ENCODE assay signal across 19 cellular contexts in the genomic region with DNA sequence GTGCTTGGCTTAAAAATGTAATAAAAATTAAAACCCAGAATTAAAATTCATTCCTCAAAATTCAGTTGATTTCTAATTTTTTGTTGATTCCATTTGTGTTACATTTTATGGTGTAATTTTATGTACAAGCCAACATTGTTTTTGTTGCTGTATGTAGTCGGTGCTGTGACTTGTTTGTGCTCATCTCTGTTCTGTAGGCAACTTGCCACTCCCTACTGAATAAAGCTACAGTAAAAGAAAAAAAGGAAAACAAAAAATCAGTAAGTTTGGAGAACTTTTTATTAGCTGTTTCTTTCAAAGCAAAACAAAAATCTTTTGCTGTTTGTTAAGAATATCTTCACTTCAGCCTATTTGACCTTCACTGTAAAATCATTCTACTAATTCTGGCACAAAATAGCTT. TPM values are rescaled to one million over a fixed set of nuclear protein-coding genes. Genes with fewer than 3 reads are reported as not detected.
A peak's percentile ranks its signal among the peaks of the same experiment; 100 is the strongest.
DNase-seq lines count a peak whose midpoint lies in the region; ATAC-seq and TF ChIP-seq lines count a peak whose summit lies in the region.
"Had no signal": no experiment of that assay in that cellular context is flagged by ENCODE, and none has a peak within 500 bp of the region (broad histone marks: within the 10 kb centered on the region; RNA-seq: fewer than 3 reads in every experiment).

No MANE protein-coding gene starts in this region.

- no peak overlapping the region for H3K27ac Mint-ChIP-seq in GM23338
- H3K27ac Mint-ChIP-seq: CD14-positive monocyte; CD8-positive, alpha-beta T cell; H9 had no signal

- H3K9me2 ChIP-seq in GM23338 (ENCODE audit: insufficient read depth) = no peaks in the 10 kb centered on the region
- H3K9me2 ChIP-seq in MM.1S (replicated peaks; ENCODE audit: insufficient read depth, low read length) = no peaks in the 10 kb centered on the region

- H3F3A ChIP-seq in GM23338 (replicated peaks; ENCODE audit: low read depth) = no peaks in the 10 kb centered on the region
- peaks cover 22% of the 10 kb centered on the region for H3F3A ChIP-seq in MM.1S (ENCODE audit: insufficient read depth, low read length)

- no peak overlapping the region for H3K4me3 Mint-ChIP-seq in GM23338
- H3K4me3 Mint-ChIP-seq: CD14-positive monocyte; CD8-positive, alpha-beta T cell; H9 had no signal

- H3K27me3 Mint-ChIP-seq in GM23338 (ENCODE audit: insufficient read depth, low read depth, poor library complexity) = no peaks in the 10 kb centered on the region

- no peak for TF ChIP-seq CTCF in GM23338 (conservative IDR thresholded peaks at IDR 0.05; ENCODE audit: low read depth in 2 of 2)
- TF ChIP-seq CTCF in MM.1S (IDR thresholded peaks at IDR 0.05; ENCODE audit: low read length) = no peak

- H3K79me2 ChIP-seq in GM23338 (replicated peaks; ENCODE audit: insufficient read depth) = no peaks in the 10 kb centered on the region
- H3K79me2 ChIP-seq in MM.1S (ENCODE audit: low read length) = no peaks in the 10 kb centered on the region

- H3K9me3 ChIP-seq in MM.1S (replicated peaks; ENCODE audit: insufficient read depth, low read length) = no peaks in the 10 kb centered on the region

- H3K27ac ChIP-seq in GM23338 (ENCODE audit: low read depth) (0 out of 2 replicates have a peak overlapping the region, but pooled peaks have one; percentile 20), MM.1S (ENCODE audit: low read length) (peak overlapping the region; percentile 21; the same call in 1 of the 2 replicates)
- H3K27ac ChIP-seq: HL-60 had no signal

- no peak for DNase-seq in GM23338 (ENCODE audit: low spot score)
- no peak for DNase-seq in MM.1S
- peak; percentile 55 for DNase-seq in globus pallidus (ENCODE audit: low spot score)
- peak; percentile 42 for DNase-seq in superior temporal gyrus (ENCODE audit: extremely low spot score)
- no peak for DNase-seq in germinal center (ENCODE audit: low spot score)
- DNase-seq: CD8-positive, alpha-beta T cell; COR-L47; DMS153; DMS79 treated with DMSO at 0.1 percent for 48 hours; EL; GF-D8; GOT3; H9; KBM-7 had no signal

- 0 out of 3 replicates have a peak, but pooled peaks cover 3% of the 10 kb centered on the region for H3K36me3 Mint-ChIP-seq in GM23338 (ENCODE audit: low read depth)

- ATAC-seq in GM23338 (no peak), HG03175 (IDR thresholded peaks at IDR 0.05; ENCODE audit: unreplicated experiment) (no peak), GM18858 (IDR thresholded peaks at IDR 0.05; ENCODE audit: unreplicated experiment) (no peak)
- ATAC-seq: CD8-positive, alpha-beta T cell had no signal

- no peak overlapping the region for H2AFZ ChIP-seq in GM23338
- H2AFZ ChIP-seq in MM.1S (ENCODE audit: low read length) = 0 out of 2 replicates have a peak overlapping the region, but pooled peaks have one; percentile 2

- peaks cover 11% of the 10 kb centered on the region; the same call in 2 of the 3 replicates for H3K4me1 Mint-ChIP-seq in GM23338

- peak overlapping the region; percentile 5; the same call in 1 of the 2 replicates for H3K9ac ChIP-seq in MM.1S (ENCODE audit: low read length)

- H3K27me3 ChIP-seq in GM23338 (ENCODE audit: insufficient read depth) = no peaks in the 10 kb centered on the region
- no peaks in the 10 kb centered on the region for H3K27me3 ChIP-seq in MM.1S (replicated peaks; ENCODE audit: insufficient read depth, low read length)

- H3K36me3 ChIP-seq in GM23338 (ENCODE audit: insufficient read depth) = no peaks in the 10 kb centered on the region
- no peaks in the 10 kb centered on the region for H3K36me3 ChIP-seq in MM.1S (replicated peaks; ENCODE audit: insufficient read depth, low read length)

- H3K4me1 ChIP-seq in GM23338 (ENCODE audit: insufficient read depth) (0 out of 2 replicates have a peak, but pooled peaks cover 3% of the 10 kb centered on the region), MM.1S (ENCODE audit: low read length) (peaks cover 26% of the 10 kb centered on the region)

- H3K9me3 Mint-ChIP-seq in GM23338 = no peaks in the 10 kb centered on the region
- H3K9me3 Mint-ChIP-seq: CD14-positive monocyte; CD8-positive, alpha-beta T cell; H9 had no signal

- H4K20me1 ChIP-seq in GM23338 (replicated peaks; ENCODE audit: insufficient read depth) (no peaks in the 10 kb centered on the region), MM.1S (ENCODE audit: insufficient read depth, low read length) (no peaks in the 10 kb centered on the region)

- H3K4me3 ChIP-seq in GM23338 (no peak overlapping the region), MM.1S (ENCODE audit: low read length) (peak overlapping the region; percentile 28)

- H3K4me2 ChIP-seq in GM23338 = no peak overlapping the region
- peak overlapping the region; percentile 77 for H3K4me2 ChIP-seq in MM.1S (ENCODE audit: low read depth, low read length)

TF ChIP-seq in GM23338, 12 proteins besides CTCF, POLR2A, EP300 and RAD21 (continues in another document):
- TF ChIP-seq, protein P1, sequence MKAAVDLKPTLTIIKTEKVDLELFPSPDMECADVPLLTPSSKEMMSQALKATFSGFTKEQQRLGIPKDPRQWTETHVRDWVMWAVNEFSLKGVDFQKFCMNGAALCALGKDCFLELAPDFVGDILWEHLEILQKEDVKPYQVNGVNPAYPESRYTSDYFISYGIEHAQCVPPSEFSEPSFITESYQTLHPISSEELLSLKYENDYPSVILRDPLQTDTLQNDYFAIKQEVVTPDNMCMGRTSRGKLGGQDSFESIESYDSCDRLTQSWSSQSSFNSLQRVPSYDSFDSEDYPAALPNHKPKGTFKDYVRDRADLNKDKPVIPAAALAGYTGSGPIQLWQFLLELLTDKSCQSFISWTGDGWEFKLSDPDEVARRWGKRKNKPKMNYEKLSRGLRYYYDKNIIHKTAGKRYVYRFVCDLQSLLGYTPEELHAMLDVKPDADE (IDR thresholded peaks at IDR 0.05) = no peak
- TF ChIP-seq POLR2AphosphoS5 (IDR thresholded peaks at IDR 0.05; ENCODE audit: low read depth) (no peak), JUNB (IDR thresholded peaks at IDR 0.05; ENCODE audit: unreplicated experiment) (no peak), EZH2 (IDR thresholded peaks at IDR 0.05; ENCODE audit: low read depth, unreplicated experiment) (no peak), STAT1 (IDR thresholded peaks at IDR 0.05; ENCODE audit: unreplicated experiment) (no peak), ZNF331 (CRISPR knock-in tag; IDR thresholded peaks at IDR 0.05; ENCODE audit: low read depth) (no peak), EZH2phosphoT487 (IDR thresholded peaks at IDR 0.05; ENCODE audit: unreplicated experiment) (no peak), ZNF114 (CRISPR knock-in tag; IDR thresholded peaks at IDR 0.05) (no peak)
- TF ChIP-seq, protein P2, sequence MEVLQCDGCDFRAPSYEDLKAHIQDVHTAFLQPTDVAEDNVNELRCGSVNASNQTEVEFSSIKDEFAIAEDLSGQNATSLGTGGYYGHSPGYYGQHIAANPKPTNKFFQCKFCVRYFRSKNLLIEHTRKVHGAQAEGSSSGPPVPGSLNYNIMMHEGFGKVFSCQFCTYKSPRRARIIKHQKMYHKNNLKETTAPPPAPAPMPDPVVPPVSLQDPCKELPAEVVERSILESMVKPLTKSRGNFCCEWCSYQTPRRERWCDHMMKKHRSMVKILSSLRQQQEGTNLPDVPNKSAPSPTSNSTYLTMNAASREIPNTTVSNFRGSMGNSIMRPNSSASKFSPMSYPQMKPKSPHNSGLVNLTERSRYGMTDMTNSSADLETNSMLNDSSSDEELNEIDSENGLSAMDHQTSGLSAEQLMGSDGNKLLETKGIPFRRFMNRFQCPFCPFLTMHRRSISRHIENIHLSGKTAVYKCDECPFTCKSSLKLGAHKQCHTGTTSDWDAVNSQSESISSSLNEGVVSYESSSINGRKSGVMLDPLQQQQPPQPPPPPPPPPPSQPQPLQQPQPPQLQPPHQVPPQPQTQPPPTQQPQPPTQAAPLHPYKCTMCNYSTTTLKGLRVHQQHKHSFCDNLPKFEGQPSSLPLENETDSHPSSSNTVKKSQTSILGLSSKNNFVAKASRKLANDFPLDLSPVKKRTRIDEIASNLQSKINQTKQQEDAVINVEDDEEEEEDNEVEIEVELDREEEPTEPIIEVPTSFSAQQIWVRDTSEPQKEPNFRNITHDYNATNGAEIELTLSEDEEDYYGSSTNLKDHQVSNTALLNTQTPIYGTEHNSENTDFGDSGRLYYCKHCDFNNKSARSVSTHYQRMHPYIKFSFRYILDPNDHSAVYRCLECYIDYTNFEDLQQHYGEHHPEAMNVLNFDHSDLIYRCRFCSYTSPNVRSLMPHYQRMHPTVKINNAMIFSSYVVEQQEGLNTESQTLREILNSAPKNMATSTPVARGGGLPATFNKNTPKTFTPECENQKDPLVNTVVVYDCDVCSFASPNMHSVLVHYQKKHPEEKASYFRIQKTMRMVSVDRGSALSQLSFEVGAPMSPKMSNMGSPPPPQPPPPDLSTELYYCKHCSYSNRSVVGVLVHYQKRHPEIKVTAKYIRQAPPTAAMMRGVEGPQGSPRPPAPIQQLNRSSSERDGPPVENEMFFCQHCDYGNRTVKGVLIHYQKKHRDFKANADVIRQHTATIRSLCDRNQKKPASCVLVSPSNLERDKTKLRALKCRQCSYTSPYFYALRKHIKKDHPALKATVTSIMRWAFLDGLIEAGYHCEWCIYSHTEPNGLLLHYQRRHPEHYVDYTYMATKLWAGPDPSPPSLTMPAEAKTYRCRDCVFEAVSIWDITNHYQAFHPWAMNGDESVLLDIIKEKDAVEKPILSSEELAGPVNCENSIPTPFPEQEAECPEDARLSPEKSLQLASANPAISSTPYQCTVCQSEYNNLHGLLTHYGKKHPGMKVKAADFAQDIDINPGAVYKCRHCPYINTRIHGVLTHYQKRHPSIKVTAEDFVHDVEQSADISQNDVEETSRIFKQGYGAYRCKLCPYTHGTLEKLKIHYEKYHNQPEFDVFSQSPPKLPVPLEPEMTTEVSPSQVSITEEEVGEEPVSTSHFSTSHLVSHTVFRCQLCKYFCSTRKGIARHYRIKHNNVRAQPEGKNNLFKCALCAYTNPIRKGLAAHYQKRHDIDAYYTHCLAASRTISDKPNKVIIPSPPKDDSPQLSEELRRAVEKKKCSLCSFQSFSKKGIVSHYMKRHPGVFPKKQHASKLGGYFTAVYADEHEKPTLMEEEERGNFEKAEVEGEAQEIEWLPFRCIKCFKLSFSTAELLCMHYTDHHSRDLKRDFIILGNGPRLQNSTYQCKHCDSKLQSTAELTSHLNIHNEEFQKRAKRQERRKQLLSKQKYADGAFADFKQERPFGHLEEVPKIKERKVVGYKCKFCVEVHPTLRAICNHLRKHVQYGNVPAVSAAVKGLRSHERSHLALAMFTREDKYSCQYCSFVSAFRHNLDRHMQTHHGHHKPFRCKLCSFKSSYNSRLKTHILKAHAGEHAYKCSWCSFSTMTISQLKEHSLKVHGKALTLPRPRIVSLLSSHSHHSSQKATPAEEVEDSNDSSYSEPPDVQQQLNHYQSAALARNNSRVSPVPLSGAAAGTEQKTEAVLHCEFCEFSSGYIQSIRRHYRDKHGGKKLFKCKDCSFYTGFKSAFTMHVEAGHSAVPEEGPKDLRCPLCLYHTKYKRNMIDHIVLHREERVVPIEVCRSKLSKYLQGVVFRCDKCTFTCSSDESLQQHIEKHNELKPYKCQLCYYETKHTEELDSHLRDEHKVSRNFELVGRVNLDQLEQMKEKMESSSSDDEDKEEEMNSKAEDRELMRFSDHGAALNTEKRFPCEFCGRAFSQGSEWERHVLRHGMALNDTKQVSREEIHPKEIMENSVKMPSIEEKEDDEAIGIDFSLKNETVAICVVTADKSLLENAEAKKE (CRISPR knock-in tag; IDR thresholded peaks at IDR 0.05) = no peak

RNA-seq across cellular contexts. Expression of a gene that starts 44.3 kb away (rescaled TPM):
- not detected in 2 replicates for total RNA-seq in GM23338 (2014; rRNA removed; shearing (Covaris generic))
- 0.71 and 1.3 TPM in 2 replicates for polyA plus RNA-seq in GM23338 (2016; fragmentation: Nextera tagmentation; extraction: Ambion mirVana)
- total RNA-seq: A673, H9 had no signal

Comparison
In these comparisons a context has a peak if more than half of its experiments do, and no peak if none do; other contexts are left out.
1. DNase-seq: peak in globus pallidus (single experiment) and superior temporal gyrus (single experiment); none in GM23338 (single experiment), MM.1S (single experiment) and germinal center (single experiment).